8 cellular contexts compared by ENCODE assay signal in genomic region chr7:74454059-74454947, GRCh38. TPM values are rescaled to one million over a fixed set of nuclear protein-coding genes. Genes with fewer than 3 reads are reported as not detected.
DNase-seq lines count a peak whose midpoint lies in the region; ATAC-seq, FAIRE-seq and TF ChIP-seq lines count a peak whose summit lies in the region.

No MANE protein-coding gene starts in this region.

- H3K27ac Mint-ChIP-seq in activated B cell treated with CpG ODN at 0.5 μM for 24 hours (no peak overlapping the region), osteocyte (ENCODE audit: unreplicated experiment) (peak overlapping the region; percentile 78)
- no peak overlapping the region for H3K27ac Mint-ChIP-seq in CD8-positive, alpha-beta memory T cell

- H3K4me1 ChIP-seq in CD8-positive, alpha-beta memory T cell (ENCODE audit: insufficient read depth, low read length): peaks cover 12% of the 10 kb centered on the region

- POLR2A ChIA-PET in activated B cell treated with CpG ODN at 0.5 μM for 24 hours (lab: Charles Lee): interaction anchor here (0.7 kb wide), 1 partner anchor 912 kb away, joined by 7 read pairs; no protein-coding TSS in a partner anchor
- POLR2A ChIA-PET in CD8-positive, alpha-beta memory T cell (lab: Charles Lee): no interaction called here

- FAIRE-seq in GM19239 (lab: Jason Lieb, UNC): no peak

- H3K27me3 Mint-ChIP-seq in activated B cell treated with CpG ODN at 0.5 μM for 24 hours: peaks cover 6% of the 10 kb centered on the region
- no peaks in the 10 kb centered on the region for H3K27me3 Mint-ChIP-seq in osteocyte (ENCODE audit: unreplicated experiment)
- H3K27me3 Mint-ChIP-seq in CD8-positive, alpha-beta memory T cell: peaks cover 12 to 17% of the 10 kb centered on the region in 2 donors

- H3K4me3 ChIP-seq in fibroblast of mammary gland (ENCODE audit: control insufficient read depth, low read depth, low read length): peak overlapping the region; percentile 64
- H3K4me3 ChIP-seq in CD8-positive, alpha-beta memory T cell (ENCODE audit: low read length): no peak overlapping the region

- intact Hi-C loops in activated B cell treated with CpG ODN at 0.5 μM for 24 hours (cut with micrococcal nuclease): loop anchor here (5.0 kb wide), 1 partner anchor 258 kb away; no protein-coding TSS in a partner anchor

- H3K36me3 ChIP-seq in CD8-positive, alpha-beta memory T cell (ENCODE audit: insufficient read depth, low read length): no peaks in the 10 kb centered on the region

- no peak for ATAC-seq in activated B cell treated with CpG ODN at 0.5 μM for 24 hours (ENCODE audit: low read depth)

- peak overlapping the region; percentile 50 for H3K4me3 Mint-ChIP-seq in activated B cell treated with CpG ODN at 0.5 μM for 24 hours
- H3K4me3 Mint-ChIP-seq in osteocyte (ENCODE audit: unreplicated experiment): peak overlapping the region; percentile 73
- peak overlapping the region in 3 of 7 donors; percentile 41 to 75 (median 52) for H3K4me3 Mint-ChIP-seq in CD8-positive, alpha-beta memory T cell

- no peak overlapping the region for H3K27ac ChIP-seq in CD8-positive, alpha-beta memory T cell (ENCODE audit: low read depth, low read length)

- H3K36me3 Mint-ChIP-seq in activated B cell treated with CpG ODN at 0.5 μM for 24 hours (ENCODE audit: low read depth) (no peaks in the 10 kb centered on the region), osteocyte (ENCODE audit: unreplicated experiment) (no peaks in the 10 kb centered on the region)
- no peaks in the 10 kb centered on the region for H3K36me3 Mint-ChIP-seq in CD8-positive, alpha-beta memory T cell

- H3K9me3 ChIP-seq in CD8-positive, alpha-beta memory T cell (ENCODE audit: low read length): no peaks in the 10 kb centered on the region

- no peak for TF ChIP-seq CTCF in GM20000 (IDR thresholded peaks at IDR 0.05; ENCODE audit: extremely low read depth, missing control alignments)
- no peak for TF ChIP-seq CTCF in activated B cell treated with CpG ODN at 0.5 μM for 24 hours (IDR thresholded peaks at IDR 0.05)
- TF ChIP-seq CTCF in fibroblast of mammary gland (conservative IDR thresholded peaks at IDR 0.05; ENCODE audit: control insufficient read depth, insufficient read depth, low read depth, low read length): no peak
- no peak for TF ChIP-seq CTCF in osteocyte (IDR thresholded peaks at IDR 0.05)
- TF ChIP-seq CTCF in GM10266 (IDR thresholded peaks at IDR 0.05; ENCODE audit: control insufficient read depth, insufficient read depth, low read depth, missing control alignments): no peak

- H3K4me1 Mint-ChIP-seq in activated B cell treated with CpG ODN at 0.5 μM for 24 hours (peaks cover 16% of the 10 kb centered on the region), osteocyte (ENCODE audit: unreplicated experiment) (peaks cover 22% of the 10 kb centered on the region)
- peaks cover 12 to 24% (median 19%) of the 10 kb centered on the region in 3 donors for H3K4me1 Mint-ChIP-seq in CD8-positive, alpha-beta memory T cell

- no peaks in the 10 kb centered on the region for H3K9me3 Mint-ChIP-seq in activated B cell treated with CpG ODN at 0.5 μM for 24 hours
- no peaks in the 10 kb centered on the region for H3K9me3 Mint-ChIP-seq in osteocyte (ENCODE audit: unreplicated experiment)
- H3K9me3 Mint-ChIP-seq in CD8-positive, alpha-beta memory T cell: no peaks in the 10 kb centered on the region

- CTCF ChIA-PET in activated B cell treated with CpG ODN at 0.5 μM for 24 hours (lab: Charles Lee): no interaction called here
- CTCF ChIA-PET in CD8-positive, alpha-beta memory T cell (lab: Charles Lee): no interaction called here

- DNase-seq in GM20000 (ENCODE audit: low spot score): peak; percentile 47
- peak; percentile 21 for DNase-seq in activated B cell treated with CpG ODN at 0.5 μM for 24 hours
- DNase-seq in fibroblast of mammary gland (ENCODE audit: low read depth): no peak
- DNase-seq in osteocyte (ENCODE audit: extremely low spot score, unreplicated experiment): no peak
- no peak for DNase-seq in CD8-positive, alpha-beta memory T cell
- DNase-seq in GM10266 (ENCODE audit: extremely low spot score): no peak
- DNase-seq in GM19239 (ENCODE audit: insufficient read length, low spot score): no peak
- DNase-seq in EL: no peak

- no peaks in the 10 kb centered on the region for H3K27me3 ChIP-seq in CD8-positive, alpha-beta memory T cell (ENCODE audit: insufficient read depth, low read length, poor library complexity, severe bottlenecking)

RNA-seq across cellular contexts. Expression of gene GTF2IRD1, which starts 0.6 kb away (rescaled TPM):
- 0.67 and 1.6 TPM in 2 replicates for total RNA-seq in activated B cell treated with CpG ODN at 0.5 μM for 24 hours
- 44.7 and 48.7 TPM in 2 replicates for total RNA-seq in osteocyte
- under 1 TPM; 0.42 to 0.88 TPM for total RNA-seq in CD8-positive, alpha-beta memory T cell
- polyA plus RNA-seq in CD8-positive, alpha-beta memory T cell: not detected

Comparison
In these comparisons a context has a peak if more than half of its experiments do, and no peak if none do; other contexts are left out.
1. DNase-seq: peak in GM20000 (single experiment) and activated B cell treated with CpG ODN at 0.5 μM for 24 hours (single experiment); none in fibroblast of mammary gland (single experiment), osteocyte (single experiment), CD8-positive, alpha-beta memory T cell (0 of 5), GM10266 (single experiment), GM19239 (single experiment) and EL (single experiment).
2. RNA of gene GTF2IRD1, which starts 0.6 kb away (total RNA-seq): 44.7 to 48.7 TPM in osteocyte; 0.42 to 0.88 TPM in CD8-positive, alpha-beta memory T cell and 0.67 to 1.6 TPM in activated B cell treated with CpG ODN at 0.5 μM for 24 hours; every median in the first group is over 10 times any median in the second.